In the genomic region with DNA sequence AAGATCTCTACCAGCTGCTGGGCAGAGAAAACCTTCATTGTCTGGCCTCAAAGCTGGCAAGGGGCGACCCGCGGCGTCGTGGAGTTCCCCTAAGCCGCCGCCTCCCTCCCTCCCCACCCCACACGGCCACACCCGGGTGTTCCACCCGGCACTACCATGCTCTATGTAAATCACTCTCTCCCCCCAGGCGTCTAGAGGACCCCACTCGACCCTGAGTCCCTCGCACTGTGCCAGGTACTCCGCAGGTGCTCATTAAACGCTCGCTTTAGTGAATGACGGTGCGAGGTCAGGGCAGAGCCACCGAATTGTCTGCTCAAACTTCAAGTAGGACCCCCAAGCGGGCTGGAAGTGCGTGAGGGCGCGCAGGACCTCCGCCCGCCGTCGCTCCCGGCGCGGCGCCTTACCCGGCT, we compare ENCODE assay signal across 8 cellular contexts. TPM values are rescaled to one million over a fixed set of nuclear protein-coding genes. Genes with fewer than 3 reads are reported as not detected.
DNase-seq lines count a peak whose midpoint lies in the region; ATAC-seq, FAIRE-seq and TF ChIP-seq lines count a peak whose summit lies in the region.

No MANE protein-coding gene starts in this region.

- no peak for DNase-seq in Calu3
- no peak for DNase-seq in LNCaP clone FGC (ENCODE audit: low read depth)
- DNase-seq in activated CD8-positive, alpha-beta memory T cell treated with anti-CD3 and anti-CD28 coated beads, Interleukin-2, amount 50 U/mL, for 4 hours: peak; percentile 65
- no peak for DNase-seq in esophagus muscularis mucosa (ENCODE audit: extremely low spot score)
- DNase-seq in pancreas: peak in 3 of 6 donors; percentile 28 to 69 (median 45)
- no peak for DNase-seq in NCI-H510A (lab: John Stamatoyannopoulos, UW)
- no peak for DNase-seq in H4 (ENCODE audit: low spot score)

- peak overlapping the region; percentile 55 for H3K27ac Mint-ChIP-seq in Calu3 (ENCODE audit: unreplicated experiment)

- ATAC-seq in GM21529 (IDR thresholded peaks at IDR 0.05; ENCODE audit: unreplicated experiment) (peak; percentile 22), pancreas (peak; percentile 4 to 6 (median 4))

- TF ChIP-seq EP300 in esophagus muscularis mucosa (IDR thresholded peaks at IDR 0.05): no peak

- peaks cover 28% of the 10 kb centered on the region for H3K36me3 Mint-ChIP-seq in Calu3 (ENCODE audit: insufficient read depth, unreplicated experiment)

- H3K27ac ChIP-seq in esophagus muscularis mucosa (replicated peaks in 1 of 4): peak overlapping the region; percentile 85 to 91 (median 89)
- H3K27ac ChIP-seq in pancreas: peak overlapping the region; percentile 90 to 96 (median 92)

- intact Hi-C loops in Calu3 (cut with micrococcal nuclease; ENCODE audit: unreplicated experiment): loop anchor here (5.0 kb wide), 1 partner anchor 170 kb away; no protein-coding TSS in a partner anchor
- intact Hi-C loops in esophagus muscularis mucosa (cut with DNase I): no loop called here
- intact Hi-C loops in pancreas (cut with DNase I): no loop called here

- peak overlapping the region; percentile 65 for H3K4me3 ChIP-seq in LNCaP clone FGC (ENCODE audit: low read depth, low read length)
- peak overlapping the region; percentile 79 to 85 (median 83) for H3K4me3 ChIP-seq in esophagus muscularis mucosa
- peak overlapping the region; percentile 62 to 70 (median 66) for H3K4me3 ChIP-seq in pancreas

- no peaks in the 10 kb centered on the region for H3K27me3 Mint-ChIP-seq in Calu3 (ENCODE audit: unreplicated experiment)

- H3K36me3 ChIP-seq in esophagus muscularis mucosa (peaks cover 0 to 6% (median 0%) of the 10 kb centered on the region in 4 donors), pancreas (no peaks in the 10 kb centered on the region)

- peaks cover 37% of the 10 kb centered on the region for H3K4me1 Mint-ChIP-seq in Calu3 (ENCODE audit: low read depth, unreplicated experiment)

- no peak for FAIRE-seq in pancreas (lab: Jason Lieb, UNC)

- BruUV-seq in Calu3 (replicated peaks; lab: Mats Ljungman, UMichigan): no TSS peak

- H3K4me1 ChIP-seq in esophagus muscularis mucosa (peaks cover 24 to 47% (median 36%) of the 10 kb centered on the region in 4 donors), pancreas (peaks cover 12 to 32% (median 24%) of the 10 kb centered on the region in 3 donors)

- TF ChIP-seq POLR2A in esophagus muscularis mucosa (IDR thresholded peaks at IDR 0.05; ENCODE audit: low read depth): no peak

- CTCF ChIA-PET in Calu3 (lab: Charles Lee): no interaction called here

- H3K27me3 ChIP-seq in esophagus muscularis mucosa (no peaks in the 10 kb centered on the region), pancreas (no peaks in the 10 kb centered on the region)

- no peak for TF ChIP-seq CTCF in Calu3 (IDR thresholded peaks at IDR 0.05; ENCODE audit: unreplicated experiment)
- TF ChIP-seq CTCF in LNCaP clone FGC (IDR thresholded peaks at IDR 0.05; ENCODE audit: control insufficient read depth, extremely low read depth, insufficient read depth): no peak
- TF ChIP-seq CTCF in esophagus muscularis mucosa (IDR thresholded peaks at IDR 0.05): no peak
- TF ChIP-seq CTCF in pancreas (IDR thresholded peaks at IDR 0.05): no peak

- WGBS in esophagus muscularis mucosa: 18% methylated on average over 4 of the region's 32 CpGs
- 1% methylated on average over 32 of the region's 32 CpGs for WGBS in pancreas, 2 donors

- peaks cover 11% of the 10 kb centered on the region for H3K9me3 Mint-ChIP-seq in Calu3 (ENCODE audit: low read depth, unreplicated experiment)

- H3K9me3 ChIP-seq in esophagus muscularis mucosa (peaks cover 0 to 16% (median 9%) of the 10 kb centered on the region in 4 donors), pancreas (no peaks in the 10 kb centered on the region)

- H3K4me3 Mint-ChIP-seq in Calu3 (ENCODE audit: low read depth, unreplicated experiment): peak overlapping the region; percentile 55

RNA-seq across cellular contexts. Expression of a gene that starts 0.6 kb away (rescaled TPM):
- total RNA-seq in Calu3 (2022) (66.6 and 102 TPM in 2 replicates), esophagus muscularis mucosa (10 to 100 TPM; 20.6 to 24.5 (median 23.4) TPM), pancreas (10 to 100 TPM; 10.8 to 34.8 (median 21.3) TPM)
- 10 to 100 TPM; 26.9 to 30.8 TPM for polyA plus RNA-seq in pancreas
- total RNA-seq in H4 (2014; rRNA removed; shearing (Covaris generic)): 26.7 and 27.3 TPM in 2 replicates
